Comparison of ENCODE assay signal across 1 cellular context in the genomic region with DNA sequence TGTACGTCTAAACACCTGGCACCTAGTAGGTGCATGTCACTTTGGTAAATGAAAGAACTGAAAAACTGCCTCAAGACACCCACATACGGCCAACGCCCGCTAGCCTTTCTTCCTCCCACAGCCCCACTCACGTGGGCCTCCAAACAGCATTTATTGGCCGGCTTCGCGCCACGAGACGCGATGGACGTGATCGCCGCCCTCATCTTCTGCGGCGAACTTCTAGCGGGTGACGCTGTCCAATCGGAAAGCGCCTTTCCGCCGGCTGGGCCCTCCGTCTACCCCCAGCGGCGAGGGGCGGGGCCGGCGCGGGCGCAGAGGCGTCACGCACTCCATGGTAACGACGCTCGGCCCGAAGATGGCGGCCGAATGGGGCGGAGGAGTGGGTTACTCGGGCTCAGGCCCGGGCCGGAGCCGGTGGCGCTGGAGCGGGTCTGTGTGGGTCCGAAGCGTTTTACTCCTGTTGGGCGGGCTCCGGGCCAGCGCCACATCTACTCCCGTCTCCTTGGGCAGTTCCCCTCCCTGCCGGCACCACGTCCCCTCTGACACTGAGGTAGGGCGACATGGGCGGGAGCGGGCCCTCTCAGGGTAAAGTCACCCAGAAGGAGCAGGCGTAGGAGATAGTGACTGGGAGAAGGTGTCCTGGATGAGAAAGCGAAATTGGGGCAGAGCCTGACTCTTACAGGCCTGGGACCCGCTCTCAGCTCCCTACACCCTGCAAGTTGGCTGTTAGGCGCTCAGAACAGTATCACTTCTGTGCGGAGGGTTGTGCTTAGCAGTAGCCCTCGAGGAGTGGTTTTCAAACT.
TF ChIP-seq lines count a peak whose summit lies in the region.

Gene LMLN, plus strand, starts transcription at position 327 of the 803 bp plus-strand sequence. Its CDS starts 29 bp downstream, at position 356.

TF ChIP-seq in HepG2, 621 proteins besides CTCF, POLR2A, EP300 and RAD21 (continued from another document and continues in another):
- TF ChIP-seq CEBPZ (IDR thresholded peaks at IDR 0.05; ENCODE audit: low read length) (no peak), ZNF766 (CRISPR knock-in tag; IDR thresholded peaks at IDR 0.05; ENCODE audit: borderline replicate concordance) (no peak), ZNF232 (CRISPR knock-in tag; IDR thresholded peaks at IDR 0.05; ENCODE audit: borderline replicate concordance) (0 out of 2 replicates have a peak, but pooled peaks have one; percentile 37), KLF9 (CRISPR knock-in tag; IDR thresholded peaks at IDR 0.05; ENCODE audit: low read depth) (0 out of 2 replicates have a peak, but pooled peaks have one; percentile 69), CREM (IDR thresholded peaks at IDR 0.05) (peak; percentile 58), CREM (CRISPR knock-in tag; IDR thresholded peaks at IDR 0.05) (0 out of 2 replicates have a peak, but pooled peaks have one; percentile 42), SNAI1 (CRISPR knock-in tag; IDR thresholded peaks at IDR 0.05; ENCODE audit: borderline replicate concordance) (no peak), ZSCAN20 (CRISPR knock-in tag; IDR thresholded peaks at IDR 0.05; ENCODE audit: borderline replicate concordance) (0 out of 2 replicates have a peak, but pooled peaks have one; percentile 57), ZNF678 (CRISPR knock-in tag; IDR thresholded peaks at IDR 0.05) (no peak), HNF4G (IDR thresholded peaks at IDR 0.05; ENCODE audit: borderline replicate concordance, low read depth, low read length) (no peak), HNF4G (CRISPR knock-in tag; IDR thresholded peaks at IDR 0.05; ENCODE audit: borderline replicate concordance, low read depth) (no peak), NFKB2 (CRISPR knock-in tag; IDR thresholded peaks at IDR 0.05; ENCODE audit: borderline replicate concordance) (peak; percentile 71; the same call in 1 of the 2 replicates), ZNF841 (CRISPR knock-in tag; IDR thresholded peaks at IDR 0.05; ENCODE audit: borderline replicate concordance) (no peak), ZNF572 (CRISPR knock-in tag; IDR thresholded peaks at IDR 0.05) (no peak), TBX2 (CRISPR knock-in tag; IDR thresholded peaks at IDR 0.05; ENCODE audit: borderline replicate concordance) (no peak), ZNF598 (CRISPR knock-in tag; IDR thresholded peaks at IDR 0.05; ENCODE audit: borderline replicate concordance) (peak; percentile 79), DMAP1 (CRISPR knock-in tag; IDR thresholded peaks at IDR 0.05) (peak; percentile 43; the same call in 1 of the 2 replicates), MTA3 (CRISPR knock-in tag; IDR thresholded peaks at IDR 0.05) (no peak), HIC2 (CRISPR knock-in tag; IDR thresholded peaks at IDR 0.05; ENCODE audit: low read depth) (no peak; the same call in 1 of the 2 replicates), HES4 (CRISPR knock-in tag; IDR thresholded peaks at IDR 0.05; ENCODE audit: borderline replicate concordance) (no peak), PRMT3 (CRISPR knock-in tag; IDR thresholded peaks at IDR 0.05; ENCODE audit: borderline replicate concordance, low read depth) (0 out of 2 replicates have a peak, but pooled peaks have one; percentile 32), ZNF761 (CRISPR knock-in tag; conservative IDR thresholded peaks at IDR 0.05) (peak; percentile 70; the same call in 1 of the 2 replicates), FOSL1 (CRISPR knock-in tag; IDR thresholded peaks at IDR 0.05; ENCODE audit: borderline replicate concordance) (no peak), NAIF1 (CRISPR knock-in tag; IDR thresholded peaks at IDR 0.05; ENCODE audit: borderline replicate concordance) (no peak), SAP130 (CRISPR knock-in tag; IDR thresholded peaks at IDR 0.05; ENCODE audit: low read depth) (peak; percentile 98), CHCHD3 (CRISPR knock-in tag; IDR thresholded peaks at IDR 0.05) (no peak), ZSCAN5A (CRISPR knock-in tag; IDR thresholded peaks at IDR 0.05; ENCODE audit: borderline replicate concordance) (no peak), ZSCAN12 (CRISPR knock-in tag; IDR thresholded peaks at IDR 0.05) (no peak), IKZF5 (CRISPR knock-in tag; IDR thresholded peaks at IDR 0.05) (no peak; the same call in none of the 2 replicates), ZNF383 (CRISPR knock-in tag; IDR thresholded peaks at IDR 0.05; ENCODE audit: borderline replicate concordance) (no peak), TIGD3 (CRISPR knock-in tag; IDR thresholded peaks at IDR 0.05; ENCODE audit: borderline replicate concordance) (no peak), ZNF546 (CRISPR knock-in tag; conservative IDR thresholded peaks at IDR 0.05) (0 out of 2 replicates have a peak, but pooled peaks have one; percentile 39), ELF4 (CRISPR knock-in tag; IDR thresholded peaks at IDR 0.05; ENCODE audit: borderline replicate concordance) (no peak), PBX3 (CRISPR knock-in tag; IDR thresholded peaks at IDR 0.05; ENCODE audit: borderline replicate concordance) (no peak), ZBTB21 (CRISPR knock-in tag; IDR thresholded peaks at IDR 0.05) (0 out of 2 replicates have a peak, but pooled peaks have one; percentile 37), FOXC1 (CRISPR knock-in tag; IDR thresholded peaks at IDR 0.05; ENCODE audit: borderline replicate concordance) (no peak), CENPT (CRISPR knock-in tag; IDR thresholded peaks at IDR 0.05; ENCODE audit: low read depth) (0 out of 2 replicates have a peak, but pooled peaks have one; percentile 20), SIN3B (IDR thresholded peaks at IDR 0.05; ENCODE audit: low read length) (no peak)
- TF ChIP-seq, protein P1, sequence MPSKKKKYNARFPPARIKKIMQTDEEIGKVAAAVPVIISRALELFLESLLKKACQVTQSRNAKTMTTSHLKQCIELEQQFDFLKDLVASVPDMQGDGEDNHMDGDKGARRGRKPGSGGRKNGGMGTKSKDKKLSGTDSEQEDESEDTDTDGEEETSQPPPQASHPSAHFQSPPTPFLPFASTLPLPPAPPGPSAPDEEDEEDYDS (CRISPR knock-in tag; IDR thresholded peaks at IDR 0.05) = peak; percentile 71
- TF ChIP-seq, protein P2, sequence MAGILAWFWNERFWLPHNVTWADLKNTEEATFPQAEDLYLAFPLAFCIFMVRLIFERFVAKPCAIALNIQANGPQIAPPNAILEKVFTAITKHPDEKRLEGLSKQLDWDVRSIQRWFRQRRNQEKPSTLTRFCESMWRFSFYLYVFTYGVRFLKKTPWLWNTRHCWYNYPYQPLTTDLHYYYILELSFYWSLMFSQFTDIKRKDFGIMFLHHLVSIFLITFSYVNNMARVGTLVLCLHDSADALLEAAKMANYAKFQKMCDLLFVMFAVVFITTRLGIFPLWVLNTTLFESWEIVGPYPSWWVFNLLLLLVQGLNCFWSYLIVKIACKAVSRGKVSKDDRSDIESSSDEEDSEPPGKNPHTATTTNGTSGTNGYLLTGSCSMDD (CRISPR knock-in tag; IDR thresholded peaks at IDR 0.05) = no peak
- TF ChIP-seq, protein P3, sequence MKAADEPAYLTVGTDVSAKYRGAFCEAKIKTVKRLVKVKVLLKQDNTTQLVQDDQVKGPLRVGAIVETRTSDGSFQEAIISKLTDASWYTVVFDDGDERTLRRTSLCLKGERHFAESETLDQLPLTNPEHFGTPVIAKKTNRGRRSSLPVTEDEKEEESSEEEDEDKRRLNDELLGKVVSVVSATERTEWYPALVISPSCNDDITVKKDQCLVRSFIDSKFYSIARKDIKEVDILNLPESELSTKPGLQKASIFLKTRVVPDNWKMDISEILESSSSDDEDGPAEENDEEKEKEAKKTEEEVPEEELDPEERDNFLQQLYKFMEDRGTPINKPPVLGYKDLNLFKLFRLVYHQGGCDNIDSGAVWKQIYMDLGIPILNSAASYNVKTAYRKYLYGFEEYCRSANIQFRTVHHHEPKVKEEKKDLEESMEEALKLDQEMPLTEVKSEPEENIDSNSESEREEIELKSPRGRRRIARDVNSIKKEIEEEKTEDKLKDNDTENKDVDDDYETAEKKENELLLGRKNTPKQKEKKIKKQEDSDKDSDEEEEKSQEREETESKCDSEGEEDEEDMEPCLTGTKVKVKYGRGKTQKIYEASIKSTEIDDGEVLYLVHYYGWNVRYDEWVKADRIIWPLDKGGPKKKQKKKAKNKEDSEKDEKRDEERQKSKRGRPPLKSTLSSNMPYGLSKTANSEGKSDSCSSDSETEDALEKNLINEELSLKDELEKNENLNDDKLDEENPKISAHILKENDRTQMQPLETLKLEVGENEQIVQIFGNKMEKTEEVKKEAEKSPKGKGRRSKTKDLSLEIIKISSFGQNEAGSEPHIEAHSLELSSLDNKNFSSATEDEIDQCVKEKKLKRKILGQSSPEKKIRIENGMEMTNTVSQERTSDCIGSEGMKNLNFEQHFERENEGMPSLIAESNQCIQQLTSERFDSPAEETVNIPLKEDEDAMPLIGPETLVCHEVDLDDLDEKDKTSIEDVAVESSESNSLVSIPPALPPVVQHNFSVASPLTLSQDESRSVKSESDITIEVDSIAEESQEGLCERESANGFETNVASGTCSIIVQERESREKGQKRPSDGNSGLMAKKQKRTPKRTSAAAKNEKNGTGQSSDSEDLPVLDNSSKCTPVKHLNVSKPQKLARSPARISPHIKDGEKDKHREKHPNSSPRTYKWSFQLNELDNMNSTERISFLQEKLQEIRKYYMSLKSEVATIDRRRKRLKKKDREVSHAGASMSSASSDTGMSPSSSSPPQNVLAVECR (CRISPR knock-in tag; IDR thresholded peaks at IDR 0.05; ENCODE audit: borderline replicate concordance) = peak; percentile 92
- TF ChIP-seq, protein P4, sequence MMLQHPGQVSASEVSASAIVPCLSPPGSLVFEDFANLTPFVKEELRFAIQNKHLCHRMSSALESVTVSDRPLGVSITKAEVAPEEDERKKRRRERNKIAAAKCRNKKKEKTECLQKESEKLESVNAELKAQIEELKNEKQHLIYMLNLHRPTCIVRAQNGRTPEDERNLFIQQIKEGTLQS (CRISPR knock-in tag; IDR thresholded peaks at IDR 0.05) = no peak; the same call in 1 of the 2 replicates
